In the genomic region with DNA sequence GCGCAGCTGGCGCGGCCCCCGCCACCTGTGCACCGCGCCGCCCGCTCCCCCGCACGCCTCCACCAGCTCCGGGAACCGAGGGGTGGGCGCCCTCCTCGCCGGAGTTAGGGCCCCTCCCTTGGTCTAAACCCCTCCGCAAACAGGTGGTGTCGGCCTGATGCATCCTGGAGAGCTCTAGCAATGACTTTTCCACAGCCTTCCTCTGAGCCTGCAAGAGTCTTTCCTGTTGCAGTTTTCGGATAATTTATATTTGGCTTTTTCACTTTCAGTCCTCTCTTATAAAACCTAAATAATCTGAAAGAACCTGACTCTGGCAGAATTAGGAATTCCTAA, we compare ENCODE assay signal across 1 cellular context.
TF ChIP-seq lines count a peak whose summit lies in the region.

No MANE protein-coding gene starts in this region.

TF ChIP-seq in HepG2, 621 proteins besides CTCF, POLR2A, EP300 and RAD21:
- TF ChIP-seq, protein P1, sequence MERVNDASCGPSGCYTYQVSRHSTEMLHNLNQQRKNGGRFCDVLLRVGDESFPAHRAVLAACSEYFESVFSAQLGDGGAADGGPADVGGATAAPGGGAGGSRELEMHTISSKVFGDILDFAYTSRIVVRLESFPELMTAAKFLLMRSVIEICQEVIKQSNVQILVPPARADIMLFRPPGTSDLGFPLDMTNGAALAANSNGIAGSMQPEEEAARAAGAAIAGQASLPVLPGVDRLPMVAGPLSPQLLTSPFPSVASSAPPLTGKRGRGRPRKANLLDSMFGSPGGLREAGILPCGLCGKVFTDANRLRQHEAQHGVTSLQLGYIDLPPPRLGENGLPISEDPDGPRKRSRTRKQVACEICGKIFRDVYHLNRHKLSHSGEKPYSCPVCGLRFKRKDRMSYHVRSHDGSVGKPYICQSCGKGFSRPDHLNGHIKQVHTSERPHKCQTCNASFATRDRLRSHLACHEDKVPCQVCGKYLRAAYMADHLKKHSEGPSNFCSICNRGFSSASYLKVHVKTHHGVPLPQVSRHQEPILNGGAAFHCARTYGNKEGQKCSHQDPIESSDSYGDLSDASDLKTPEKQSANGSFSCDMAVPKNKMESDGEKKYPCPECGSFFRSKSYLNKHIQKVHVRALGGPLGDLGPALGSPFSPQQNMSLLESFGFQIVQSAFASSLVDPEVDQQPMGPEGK (CRISPR knock-in tag; IDR thresholded peaks at IDR 0.05): 0 out of 2 replicates have a peak, but pooled peaks have one; percentile 3
- TF ChIP-seq, protein P2, sequence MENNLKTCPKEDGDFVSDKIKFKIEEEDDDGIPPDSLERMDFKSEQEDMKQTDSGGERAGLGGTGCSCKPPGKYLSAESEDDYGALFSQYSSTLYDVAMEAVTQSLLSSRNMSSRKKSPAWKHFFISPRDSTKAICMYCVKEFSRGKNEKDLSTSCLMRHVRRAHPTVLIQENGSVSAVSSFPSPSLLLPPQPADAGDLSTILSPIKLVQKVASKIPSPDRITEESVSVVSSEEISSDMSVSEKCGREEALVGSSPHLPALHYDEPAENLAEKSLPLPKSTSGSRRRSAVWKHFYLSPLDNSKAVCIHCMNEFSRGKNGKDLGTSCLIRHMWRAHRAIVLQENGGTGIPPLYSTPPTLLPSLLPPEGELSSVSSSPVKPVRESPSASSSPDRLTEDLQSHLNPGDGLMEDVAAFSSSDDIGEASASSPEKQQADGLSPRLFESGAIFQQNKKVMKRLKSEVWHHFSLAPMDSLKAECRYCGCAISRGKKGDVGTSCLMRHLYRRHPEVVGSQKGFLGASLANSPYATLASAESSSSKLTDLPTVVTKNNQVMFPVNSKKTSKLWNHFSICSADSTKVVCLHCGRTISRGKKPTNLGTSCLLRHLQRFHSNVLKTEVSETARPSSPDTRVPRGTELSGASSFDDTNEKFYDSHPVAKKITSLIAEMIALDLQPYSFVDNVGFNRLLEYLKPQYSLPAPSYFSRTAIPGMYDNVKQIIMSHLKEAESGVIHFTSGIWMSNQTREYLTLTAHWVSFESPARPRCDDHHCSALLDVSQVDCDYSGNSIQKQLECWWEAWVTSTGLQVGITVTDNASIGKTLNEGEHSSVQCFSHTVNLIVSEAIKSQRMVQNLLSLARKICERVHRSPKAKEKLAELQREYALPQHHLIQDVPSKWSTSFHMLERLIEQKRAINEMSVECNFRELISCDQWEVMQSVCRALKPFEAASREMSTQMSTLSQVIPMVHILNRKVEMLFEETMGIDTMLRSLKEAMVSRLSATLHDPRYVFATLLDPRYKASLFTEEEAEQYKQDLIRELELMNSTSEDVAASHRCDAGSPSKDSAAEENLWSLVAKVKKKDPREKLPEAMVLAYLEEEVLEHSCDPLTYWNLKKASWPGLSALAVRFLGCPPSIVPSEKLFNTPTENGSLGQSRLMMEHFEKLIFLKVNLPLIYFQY (CRISPR knock-in tag; IDR thresholded peaks at IDR 0.05; ENCODE audit: borderline replicate concordance): no peak
